In the genomic region with DNA sequence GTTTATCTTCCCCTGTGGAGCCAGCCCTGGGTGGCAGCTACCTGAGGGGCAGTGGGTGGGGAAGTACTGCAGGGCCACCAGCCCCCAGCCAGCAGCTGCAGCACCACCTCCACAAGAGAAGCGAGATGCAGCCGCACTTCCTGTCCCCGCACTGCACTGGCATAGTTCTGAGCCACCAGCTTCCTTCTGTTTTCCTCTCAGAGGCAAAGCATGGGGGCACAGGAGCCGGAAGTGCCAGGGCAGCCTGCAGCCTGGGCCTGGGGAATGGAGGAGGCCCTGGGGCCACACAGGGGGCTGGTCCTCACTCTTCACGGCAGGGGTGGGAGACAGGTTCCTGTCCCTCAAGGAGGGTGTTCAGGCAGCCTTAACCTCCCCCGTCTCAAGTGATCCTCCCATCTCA, we compare ENCODE assay signal across 1 cellular context.
TF ChIP-seq lines count a peak whose summit lies in the region.

No MANE protein-coding gene starts in this region.

TF ChIP-seq in H1, 55 proteins besides CTCF, POLR2A, EP300 and RAD21:
- peak; percentile 16; the same call in 1 of the 2 replicates for TF ChIP-seq POLR2AphosphoS5 (IDR thresholded peaks at IDR 0.05; ENCODE audit: low read depth, low read length)
- TF ChIP-seq BCL11A (IDR thresholded peaks at IDR 0.05; ENCODE audit: low read depth in 2 of 2, low read length in 2 of 2) = no peak
- TF ChIP-seq KDM4A (IDR thresholded peaks at IDR 0.05; ENCODE audit: low read depth, low read length, severe bottlenecking) = no peak
TF ChIP-seq in H1: peak in this region for 1.
